Comparison of ENCODE assay signal across 1 cellular context in the genomic region with DNA sequence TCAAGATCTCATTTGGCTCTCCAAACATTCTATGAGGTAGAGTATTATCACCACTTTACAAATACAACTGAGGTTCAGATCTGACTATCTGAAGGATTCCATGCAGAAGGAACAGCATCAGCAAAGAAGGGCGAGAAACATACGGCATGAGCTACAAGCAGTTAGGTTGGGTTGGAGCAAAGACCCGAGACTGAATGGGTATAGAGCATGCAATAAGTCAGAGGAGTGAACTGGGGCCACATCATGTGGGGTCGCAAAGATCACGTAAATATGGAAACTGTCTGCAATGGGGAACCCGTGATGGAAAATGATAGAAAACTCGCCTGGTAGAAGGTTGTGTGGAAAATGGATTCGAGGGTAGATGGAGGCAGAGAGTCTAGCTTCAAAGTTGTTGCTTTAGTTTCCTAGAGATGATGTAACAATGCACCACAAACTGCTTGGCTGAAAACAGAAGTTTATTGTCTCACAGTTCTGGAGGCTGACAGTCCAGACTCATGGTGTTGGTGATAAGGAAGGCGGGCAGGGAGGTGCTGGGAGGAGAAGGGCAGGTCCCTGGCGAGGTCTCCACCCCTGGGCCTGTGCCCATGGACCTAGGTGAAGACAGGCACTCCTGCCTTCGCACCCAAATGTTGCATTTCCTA.
TF ChIP-seq lines count a peak whose summit lies in the region.

No MANE protein-coding gene starts in this region.

TF ChIP-seq in K562, 482 proteins besides CTCF, POLR2A, EP300 and RAD21 (continued from another document and continues in another):
- TF ChIP-seq, protein P1, sequence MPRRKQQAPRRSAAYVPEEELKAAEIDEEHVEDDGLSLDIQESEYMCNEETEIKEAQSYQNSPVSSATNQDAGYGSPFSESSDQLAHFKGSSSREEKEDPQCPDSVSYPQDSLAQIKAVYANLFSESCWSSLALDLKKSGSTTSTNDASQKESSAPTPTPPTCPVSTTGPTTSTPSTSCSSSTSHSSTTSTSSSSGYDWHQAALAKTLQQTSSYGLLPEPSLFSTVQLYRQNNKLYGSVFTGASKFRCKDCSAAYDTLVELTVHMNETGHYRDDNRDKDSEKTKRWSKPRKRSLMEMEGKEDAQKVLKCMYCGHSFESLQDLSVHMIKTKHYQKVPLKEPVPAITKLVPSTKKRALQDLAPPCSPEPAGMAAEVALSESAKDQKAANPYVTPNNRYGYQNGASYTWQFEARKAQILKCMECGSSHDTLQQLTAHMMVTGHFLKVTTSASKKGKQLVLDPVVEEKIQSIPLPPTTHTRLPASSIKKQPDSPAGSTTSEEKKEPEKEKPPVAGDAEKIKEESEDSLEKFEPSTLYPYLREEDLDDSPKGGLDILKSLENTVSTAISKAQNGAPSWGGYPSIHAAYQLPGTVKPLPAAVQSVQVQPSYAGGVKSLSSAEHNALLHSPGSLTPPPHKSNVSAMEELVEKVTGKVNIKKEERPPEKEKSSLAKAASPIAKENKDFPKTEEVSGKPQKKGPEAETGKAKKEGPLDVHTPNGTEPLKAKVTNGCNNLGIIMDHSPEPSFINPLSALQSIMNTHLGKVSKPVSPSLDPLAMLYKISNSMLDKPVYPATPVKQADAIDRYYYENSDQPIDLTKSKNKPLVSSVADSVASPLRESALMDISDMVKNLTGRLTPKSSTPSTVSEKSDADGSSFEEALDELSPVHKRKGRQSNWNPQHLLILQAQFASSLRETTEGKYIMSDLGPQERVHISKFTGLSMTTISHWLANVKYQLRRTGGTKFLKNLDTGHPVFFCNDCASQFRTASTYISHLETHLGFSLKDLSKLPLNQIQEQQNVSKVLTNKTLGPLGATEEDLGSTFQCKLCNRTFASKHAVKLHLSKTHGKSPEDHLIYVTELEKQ (CRISPR knock-in tag; IDR thresholded peaks at IDR 0.05) = no peak
- TF ChIP-seq, protein P2, sequence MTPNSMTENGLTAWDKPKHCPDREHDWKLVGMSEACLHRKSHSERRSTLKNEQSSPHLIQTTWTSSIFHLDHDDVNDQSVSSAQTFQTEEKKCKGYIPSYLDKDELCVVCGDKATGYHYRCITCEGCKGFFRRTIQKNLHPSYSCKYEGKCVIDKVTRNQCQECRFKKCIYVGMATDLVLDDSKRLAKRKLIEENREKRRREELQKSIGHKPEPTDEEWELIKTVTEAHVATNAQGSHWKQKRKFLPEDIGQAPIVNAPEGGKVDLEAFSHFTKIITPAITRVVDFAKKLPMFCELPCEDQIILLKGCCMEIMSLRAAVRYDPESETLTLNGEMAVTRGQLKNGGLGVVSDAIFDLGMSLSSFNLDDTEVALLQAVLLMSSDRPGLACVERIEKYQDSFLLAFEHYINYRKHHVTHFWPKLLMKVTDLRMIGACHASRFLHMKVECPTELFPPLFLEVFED (CRISPR knock-in tag; conservative IDR thresholded peaks at IDR 0.05) = no peak
- no peak for TF ChIP-seq RBM22 (IDR thresholded peaks at IDR 0.05; ENCODE audit: low read depth, low read length, poor library complexity, severe bottlenecking)
- TF ChIP-seq, protein P3, sequence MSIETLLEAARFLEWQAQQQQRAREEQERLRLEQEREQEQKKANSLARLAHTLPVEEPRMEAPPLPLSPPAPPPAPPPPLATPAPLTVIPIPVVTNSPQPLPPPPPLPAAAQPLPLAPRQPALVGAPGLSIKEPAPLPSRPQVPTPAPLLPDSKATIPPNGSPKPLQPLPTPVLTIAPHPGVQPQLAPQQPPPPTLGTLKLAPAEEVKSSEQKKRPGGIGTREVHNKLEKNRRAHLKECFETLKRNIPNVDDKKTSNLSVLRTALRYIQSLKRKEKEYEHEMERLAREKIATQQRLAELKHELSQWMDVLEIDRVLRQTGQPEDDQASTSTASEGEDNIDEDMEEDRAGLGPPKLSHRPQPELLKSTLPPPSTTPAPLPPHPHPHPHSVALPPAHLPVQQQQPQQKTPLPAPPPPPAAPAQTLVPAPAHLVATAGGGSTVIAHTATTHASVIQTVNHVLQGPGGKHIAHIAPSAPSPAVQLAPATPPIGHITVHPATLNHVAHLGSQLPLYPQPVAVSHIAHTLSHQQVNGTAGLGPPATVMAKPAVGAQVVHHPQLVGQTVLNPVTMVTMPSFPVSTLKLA (conservative IDR thresholded peaks at IDR 0.05) = no peak
- TF ChIP-seq, protein P4, sequence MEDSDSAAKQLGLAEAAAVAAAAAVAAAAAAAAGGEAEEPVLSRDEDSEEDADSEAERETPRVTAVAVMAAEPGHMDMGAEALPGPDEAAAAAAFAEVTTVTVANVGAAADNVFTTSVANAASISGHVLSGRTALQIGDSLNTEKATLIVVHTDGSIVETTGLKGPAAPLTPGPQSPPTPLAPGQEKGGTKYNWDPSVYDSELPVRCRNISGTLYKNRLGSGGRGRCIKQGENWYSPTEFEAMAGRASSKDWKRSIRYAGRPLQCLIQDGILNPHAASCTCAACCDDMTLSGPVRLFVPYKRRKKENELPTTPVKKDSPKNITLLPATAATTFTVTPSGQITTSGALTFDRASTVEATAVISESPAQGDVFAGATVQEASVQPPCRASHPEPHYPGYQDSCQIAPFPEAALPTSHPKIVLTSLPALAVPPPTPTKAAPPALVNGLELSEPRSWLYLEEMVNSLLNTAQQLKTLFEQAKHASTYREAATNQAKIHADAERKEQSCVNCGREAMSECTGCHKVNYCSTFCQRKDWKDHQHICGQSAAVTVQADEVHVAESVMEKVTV (CRISPR knock-in tag; IDR thresholded peaks at IDR 0.05) = no peak
- no peak for TF ChIP-seq KLF10 (CRISPR knock-in tag; IDR thresholded peaks at IDR 0.05)
- TF ChIP-seq, protein P5, sequence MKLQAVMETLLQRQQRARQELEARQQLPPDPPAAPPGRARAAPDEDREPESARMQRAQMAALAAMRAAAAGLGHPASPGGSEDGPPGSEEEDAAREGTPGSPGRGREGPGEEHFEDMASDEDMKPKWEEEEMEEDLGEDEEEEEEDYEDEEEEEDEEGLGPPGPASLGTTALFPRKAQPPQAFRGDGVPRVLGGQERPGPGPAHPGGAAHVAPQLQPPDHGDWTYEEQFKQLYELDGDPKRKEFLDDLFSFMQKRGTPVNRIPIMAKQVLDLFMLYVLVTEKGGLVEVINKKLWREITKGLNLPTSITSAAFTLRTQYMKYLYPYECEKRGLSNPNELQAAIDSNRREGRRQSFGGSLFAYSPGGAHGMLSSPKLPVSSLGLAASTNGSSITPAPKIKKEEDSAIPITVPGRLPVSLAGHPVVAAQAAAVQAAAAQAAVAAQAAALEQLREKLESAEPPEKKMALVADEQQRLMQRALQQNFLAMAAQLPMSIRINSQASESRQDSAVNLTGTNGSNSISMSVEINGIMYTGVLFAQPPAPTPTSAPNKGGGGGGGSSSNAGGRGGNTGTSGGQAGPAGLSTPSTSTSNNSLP (IDR thresholded peaks at IDR 0.05; ENCODE audit: borderline replicate concordance, low read depth, low read length) = no peak
- TF ChIP-seq, protein P6, sequence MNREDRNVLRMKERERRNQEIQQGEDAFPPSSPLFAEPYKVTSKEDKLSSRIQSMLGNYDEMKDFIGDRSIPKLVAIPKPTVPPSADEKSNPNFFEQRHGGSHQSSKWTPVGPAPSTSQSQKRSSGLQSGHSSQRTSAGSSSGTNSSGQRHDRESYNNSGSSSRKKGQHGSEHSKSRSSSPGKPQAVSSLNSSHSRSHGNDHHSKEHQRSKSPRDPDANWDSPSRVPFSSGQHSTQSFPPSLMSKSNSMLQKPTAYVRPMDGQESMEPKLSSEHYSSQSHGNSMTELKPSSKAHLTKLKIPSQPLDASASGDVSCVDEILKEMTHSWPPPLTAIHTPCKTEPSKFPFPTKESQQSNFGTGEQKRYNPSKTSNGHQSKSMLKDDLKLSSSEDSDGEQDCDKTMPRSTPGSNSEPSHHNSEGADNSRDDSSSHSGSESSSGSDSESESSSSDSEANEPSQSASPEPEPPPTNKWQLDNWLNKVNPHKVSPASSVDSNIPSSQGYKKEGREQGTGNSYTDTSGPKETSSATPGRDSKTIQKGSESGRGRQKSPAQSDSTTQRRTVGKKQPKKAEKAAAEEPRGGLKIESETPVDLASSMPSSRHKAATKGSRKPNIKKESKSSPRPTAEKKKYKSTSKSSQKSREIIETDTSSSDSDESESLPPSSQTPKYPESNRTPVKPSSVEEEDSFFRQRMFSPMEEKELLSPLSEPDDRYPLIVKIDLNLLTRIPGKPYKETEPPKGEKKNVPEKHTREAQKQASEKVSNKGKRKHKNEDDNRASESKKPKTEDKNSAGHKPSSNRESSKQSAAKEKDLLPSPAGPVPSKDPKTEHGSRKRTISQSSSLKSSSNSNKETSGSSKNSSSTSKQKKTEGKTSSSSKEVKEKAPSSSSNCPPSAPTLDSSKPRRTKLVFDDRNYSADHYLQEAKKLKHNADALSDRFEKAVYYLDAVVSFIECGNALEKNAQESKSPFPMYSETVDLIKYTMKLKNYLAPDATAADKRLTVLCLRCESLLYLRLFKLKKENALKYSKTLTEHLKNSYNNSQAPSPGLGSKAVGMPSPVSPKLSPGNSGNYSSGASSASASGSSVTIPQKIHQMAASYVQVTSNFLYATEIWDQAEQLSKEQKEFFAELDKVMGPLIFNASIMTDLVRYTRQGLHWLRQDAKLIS (CRISPR knock-in tag; IDR thresholded peaks at IDR 0.05) = no peak
- no peak; the same call in 1 of the 2 replicates for TF ChIP-seq ZNF12 (CRISPR knock-in tag; IDR thresholded peaks at IDR 0.05)
- TF ChIP-seq, protein P7, sequence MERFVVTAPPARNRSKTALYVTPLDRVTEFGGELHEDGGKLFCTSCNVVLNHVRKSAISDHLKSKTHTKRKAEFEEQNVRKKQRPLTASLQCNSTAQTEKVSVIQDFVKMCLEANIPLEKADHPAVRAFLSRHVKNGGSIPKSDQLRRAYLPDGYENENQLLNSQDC (CRISPR knock-in tag; IDR thresholded peaks at IDR 0.05) = no peak
- TF ChIP-seq, protein P8, sequence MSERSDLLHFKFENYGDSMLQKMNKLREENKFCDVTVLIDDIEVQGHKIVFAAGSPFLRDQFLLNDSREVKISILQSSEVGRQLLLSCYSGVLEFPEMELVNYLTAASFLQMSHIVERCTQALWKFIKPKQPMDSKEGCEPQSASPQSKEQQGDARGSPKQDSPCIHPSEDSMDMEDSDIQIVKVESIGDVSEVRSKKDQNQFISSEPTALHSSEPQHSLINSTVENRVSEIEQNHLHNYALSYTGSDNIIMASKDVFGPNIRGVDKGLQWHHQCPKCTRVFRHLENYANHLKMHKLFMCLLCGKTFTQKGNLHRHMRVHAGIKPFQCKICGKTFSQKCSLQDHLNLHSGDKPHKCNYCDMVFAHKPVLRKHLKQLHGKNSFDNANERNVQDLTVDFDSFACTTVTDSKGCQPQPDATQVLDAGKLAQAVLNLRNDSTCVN (CRISPR knock-in tag; IDR thresholded peaks at IDR 0.05) = 0 out of 2 replicates have a peak, but pooled peaks have one; percentile 31
- TF ChIP-seq, protein P9, sequence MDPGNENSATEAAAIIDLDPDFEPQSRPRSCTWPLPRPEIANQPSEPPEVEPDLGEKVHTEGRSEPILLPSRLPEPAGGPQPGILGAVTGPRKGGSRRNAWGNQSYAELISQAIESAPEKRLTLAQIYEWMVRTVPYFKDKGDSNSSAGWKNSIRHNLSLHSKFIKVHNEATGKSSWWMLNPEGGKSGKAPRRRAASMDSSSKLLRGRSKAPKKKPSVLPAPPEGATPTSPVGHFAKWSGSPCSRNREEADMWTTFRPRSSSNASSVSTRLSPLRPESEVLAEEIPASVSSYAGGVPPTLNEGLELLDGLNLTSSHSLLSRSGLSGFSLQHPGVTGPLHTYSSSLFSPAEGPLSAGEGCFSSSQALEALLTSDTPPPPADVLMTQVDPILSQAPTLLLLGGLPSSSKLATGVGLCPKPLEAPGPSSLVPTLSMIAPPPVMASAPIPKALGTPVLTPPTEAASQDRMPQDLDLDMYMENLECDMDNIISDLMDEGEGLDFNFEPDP (CRISPR knock-in tag; IDR thresholded peaks at IDR 0.05) = no peak
- TF ChIP-seq TAF1 (IDR thresholded peaks at IDR 0.05; ENCODE audit: control insufficient read depth, extremely low read depth, insufficient read depth, low read length, severe bottlenecking) = no peak
- peak; percentile 28; the same call in 1 of the 2 replicates for TF ChIP-seq EHMT2 (IDR thresholded peaks at IDR 0.05)
- no peak for TF ChIP-seq ZNF695 (CRISPR knock-in tag; IDR thresholded peaks at IDR 0.05)
- TF ChIP-seq, protein P10, sequence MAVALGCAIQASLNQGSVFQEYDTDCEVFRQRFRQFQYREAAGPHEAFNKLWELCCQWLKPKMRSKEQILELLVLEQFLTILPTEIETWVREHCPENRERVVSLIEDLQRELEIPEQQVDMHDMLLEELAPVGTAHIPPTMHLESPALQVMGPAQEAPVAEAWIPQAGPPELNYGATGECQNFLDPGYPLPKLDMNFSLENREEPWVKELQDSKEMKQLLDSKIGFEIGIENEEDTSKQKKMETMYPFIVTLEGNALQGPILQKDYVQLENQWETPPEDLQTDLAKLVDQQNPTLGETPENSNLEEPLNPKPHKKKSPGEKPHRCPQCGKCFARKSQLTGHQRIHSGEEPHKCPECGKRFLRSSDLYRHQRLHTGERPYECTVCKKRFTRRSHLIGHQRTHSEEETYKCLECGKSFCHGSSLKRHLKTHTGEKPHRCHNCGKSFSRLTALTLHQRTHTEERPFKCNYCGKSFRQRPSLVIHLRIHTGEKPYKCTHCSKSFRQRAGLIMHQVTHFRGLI (CRISPR knock-in tag; IDR thresholded peaks at IDR 0.05) = no peak
- TF ChIP-seq ILK (tag; IDR thresholded peaks at IDR 0.05; ENCODE audit: borderline replicate concordance, low read depth) = no peak
- TF ChIP-seq TFAM (CRISPR knock-in tag; conservative IDR thresholded peaks at IDR 0.05) = no peak
- TF ChIP-seq HDAC8 (tag; IDR thresholded peaks at IDR 0.05) = no peak
- no peak for TF ChIP-seq ZNF444 (CRISPR knock-in tag; IDR thresholded peaks at IDR 0.05)
- 0 out of 2 replicates have a peak, but pooled peaks have one; percentile 10 for TF ChIP-seq BACH1 (tag; IDR thresholded peaks at IDR 0.05)
- no peak for TF ChIP-seq ZNF124 (CRISPR knock-in tag; IDR thresholded peaks at IDR 0.05)
- no peak for TF ChIP-seq ARID2 (IDR thresholded peaks at IDR 0.05)
- TF ChIP-seq ZNF696 (CRISPR knock-in tag; conservative IDR thresholded peaks at IDR 0.05) = no peak
- TF ChIP-seq, protein P11, sequence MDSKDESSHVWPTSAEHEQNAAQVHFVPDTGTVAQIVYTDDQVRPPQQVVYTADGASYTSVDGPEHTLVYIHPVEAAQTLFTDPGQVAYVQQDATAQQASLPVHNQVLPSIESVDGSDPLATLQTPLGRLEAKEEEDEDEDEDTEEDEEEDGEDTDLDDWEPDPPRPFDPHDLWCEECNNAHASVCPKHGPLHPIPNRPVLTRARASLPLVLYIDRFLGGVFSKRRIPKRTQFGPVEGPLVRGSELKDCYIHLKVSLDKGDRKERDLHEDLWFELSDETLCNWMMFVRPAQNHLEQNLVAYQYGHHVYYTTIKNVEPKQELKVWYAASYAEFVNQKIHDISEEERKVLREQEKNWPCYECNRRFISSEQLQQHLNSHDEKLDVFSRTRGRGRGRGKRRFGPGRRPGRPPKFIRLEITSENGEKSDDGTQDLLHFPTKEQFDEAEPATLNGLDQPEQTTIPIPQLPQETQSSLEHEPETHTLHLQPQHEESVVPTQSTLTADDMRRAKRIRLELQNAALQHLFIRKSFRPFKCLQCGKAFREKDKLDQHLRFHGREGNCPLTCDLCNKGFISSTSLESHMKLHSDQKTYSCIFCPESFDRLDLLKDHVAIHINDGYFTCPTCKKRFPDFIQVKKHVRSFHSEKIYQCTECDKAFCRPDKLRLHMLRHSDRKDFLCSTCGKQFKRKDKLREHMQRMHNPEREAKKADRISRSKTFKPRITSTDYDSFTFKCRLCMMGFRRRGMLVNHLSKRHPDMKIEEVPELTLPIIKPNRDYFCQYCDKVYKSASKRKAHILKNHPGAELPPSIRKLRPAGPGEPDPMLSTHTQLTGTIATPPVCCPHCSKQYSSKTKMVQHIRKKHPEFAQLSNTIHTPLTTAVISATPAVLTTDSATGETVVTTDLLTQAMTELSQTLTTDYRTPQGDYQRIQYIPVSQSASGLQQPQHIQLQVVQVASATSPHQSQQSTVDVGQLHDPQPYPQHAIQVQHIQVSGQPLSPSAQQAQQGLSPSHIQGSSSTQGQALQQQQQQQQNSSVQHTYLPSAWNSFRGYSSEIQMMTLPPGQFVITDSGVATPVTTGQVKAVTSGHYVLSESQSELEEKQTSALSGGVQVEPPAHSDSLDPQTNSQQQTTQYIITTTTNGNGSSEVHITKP (IDR thresholded peaks at IDR 0.05; ENCODE audit: partially characterized antibody) = no peak
- TF ChIP-seq ZNF699 (CRISPR knock-in tag; IDR thresholded peaks at IDR 0.05; ENCODE audit: insufficient replicate concordance) = no peak
- no peak for TF ChIP-seq ZNF41 (CRISPR knock-in tag; conservative IDR thresholded peaks at IDR 0.05)
- TF ChIP-seq ZNF143 (CRISPR knock-in tag; IDR thresholded peaks at IDR 0.05) = no peak
